ENCODE assay signal across 24 cellular contexts in the genomic region with DNA sequence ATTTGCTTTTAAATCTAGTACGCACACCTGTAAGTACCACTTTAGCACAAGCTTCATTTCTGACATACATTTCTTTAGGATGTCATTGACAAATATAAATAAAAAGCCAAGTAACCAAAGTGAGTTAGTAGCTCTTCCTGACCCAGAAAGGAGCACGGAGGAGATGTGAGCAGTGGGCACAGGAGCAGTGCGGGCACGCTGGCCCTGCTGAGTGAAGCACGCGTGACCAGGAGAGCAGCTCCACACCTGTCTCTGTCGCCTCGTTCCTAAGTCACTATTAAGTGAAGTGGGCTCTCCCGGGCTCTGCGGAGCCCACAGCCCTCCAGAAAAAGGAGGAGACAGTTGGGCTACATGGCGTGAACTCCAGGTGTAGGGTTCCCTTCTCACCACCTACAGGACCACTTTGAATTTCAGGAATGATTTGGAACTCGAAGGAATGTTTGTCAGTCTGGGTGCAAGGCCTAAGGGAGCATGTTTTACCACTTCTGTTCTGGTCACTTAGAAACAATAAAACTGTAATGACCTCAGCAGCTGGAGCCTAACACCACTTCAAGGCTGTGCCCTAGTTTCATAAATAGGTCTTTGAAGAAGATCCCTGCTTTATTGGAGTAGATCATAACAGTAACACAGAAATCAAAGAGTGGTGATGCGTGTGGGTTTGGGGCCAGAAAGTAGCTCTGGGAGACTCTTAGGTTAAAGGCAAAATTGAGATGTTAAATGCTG.
DNase-seq lines count a peak whose midpoint lies in the region; ATAC-seq, FAIRE-seq and TF ChIP-seq lines count a peak whose summit lies in the region.
"Had no signal": no experiment of that assay in that cellular context is flagged by ENCODE, and none has a peak within 500 bp of the region (broad histone marks: within the 10 kb centered on the region; RNA-seq: fewer than 3 reads in every experiment).

No MANE protein-coding gene starts in this region.

- no peak for FAIRE-seq in frontal cortex (lab: Jason Lieb, UNC)
- FAIRE-seq: GM12878, H1 had no signal

- ATAC-seq in left cardiac atrium, result no peak
- ATAC-seq in GM19395 (IDR thresholded peaks at IDR 0.05; ENCODE audit: unreplicated experiment), result no peak
- ATAC-seq: activated T-cell treated with anti-CD3 and anti-CD28 coated beads, Interleukin-2, amount 50 U/mL, for 72 hours; GM12878; stimulated activated naive B cell treated with anti-CD40 and anti-IgM and Interleukin-4, amounts not matched to agents 10 μg/mL and 1 μg/mL and 100 μg/mL, for 72 hours had no signal

- TF ChIP-seq CTCF in cardiac muscle cell (IDR thresholded peaks at IDR 0.05; ENCODE audit: low read depth, low read length) (no peak), brain (conservative IDR thresholded peaks at IDR 0.05) (no peak), type B pancreatic cell (conservative IDR thresholded peaks at IDR 0.05) (no peak)

- H3K27ac Mint-ChIP-seq in brain (peak overlapping the region; percentile 23 to 73 (median 44)), type B pancreatic cell (peak overlapping the region; percentile 75)
- H3K27ac Mint-ChIP-seq: activated T-cell treated with anti-CD3 and anti-CD28 coated beads, Interleukin-2, amount 50 U/mL, for 72 hours; stimulated activated naive B cell treated with anti-CD40 and anti-IgM and Interleukin-4, amounts not matched to agents 10 μg/mL and 1 μg/mL and 100 μg/mL, for 72 hours had no signal

- H3K9me3 Mint-ChIP-seq in brain (peaks cover 0 to 4% (median 0%) of the 10 kb centered on the region in 5 experiments), type B pancreatic cell (no peaks in the 10 kb centered on the region)
- H3K9me3 Mint-ChIP-seq: activated T-cell treated with anti-CD3 and anti-CD28 coated beads, Interleukin-2, amount 50 U/mL, for 72 hours; stimulated activated naive B cell treated with anti-CD40 and anti-IgM and Interleukin-4, amounts not matched to agents 10 μg/mL and 1 μg/mL and 100 μg/mL, for 72 hours had no signal

- no peak for DNase-seq in cardiac muscle cell (ENCODE audit: low read depth in 1 of 2, low spot score in 1 of 2)
- no peak for DNase-seq in left cardiac atrium
- peak; percentile 43 for DNase-seq in type B pancreatic cell (ENCODE audit: extremely low spot score, unreplicated experiment)
- no peak for DNase-seq in frontal cortex (ENCODE audit: low spot score in 2 of 2)
- no peak for DNase-seq in DMS53 treated with DMSO at 0.1 percent for 48 hours (lab: John Stamatoyannopoulos, UW; ENCODE audit: unreplicated experiment)
- DNase-seq: activated CD8-positive, alpha-beta memory T cell treated with anti-CD3 and anti-CD28 coated beads for 24 hours; activated naive CD4-positive, alpha-beta T cell treated with anti-CD3 and anti-CD28 coated beads, Interleukin-2, amount 50 U/mL, for 16 hours; activated T-cell treated with anti-CD3 and anti-CD28 coated beads, Interleukin-2, amount 50 U/mL, for 72 hours; C1 segment of cervical spinal cord; DMS153; naive B cell; NCI-H1048; NCI-H187 treated with DMSO at 0.1 percent for 48 hours; NCI-H446 treated with DMSO at 0.1 percent for 48 hours; sigmoid colon; stimulated activated naive B cell treated with anti-CD40 and anti-IgM and Interleukin-4, amounts not matched to agents 10 μg/mL and 1 μg/mL and 100 μg/mL, for 72 hours; T-helper 9 cell; testis had no signal

- H3K4me3 Mint-ChIP-seq in brain (no peak overlapping the region), type B pancreatic cell (no peak overlapping the region)
- H3K4me3 Mint-ChIP-seq: activated T-cell treated with anti-CD3 and anti-CD28 coated beads, Interleukin-2, amount 50 U/mL, for 72 hours; naive B cell; stimulated activated naive B cell treated with anti-CD40 and anti-IgM and Interleukin-4, amounts not matched to agents 10 μg/mL and 1 μg/mL and 100 μg/mL, for 72 hours had no signal

- peaks cover 15% of the 10 kb centered on the region for H3K4me1 ChIP-seq in cardiac muscle cell (ENCODE audit: low read depth)
- H3K4me1 ChIP-seq in mesodermal cell (ENCODE audit: control insufficient read depth, insufficient read depth, low read length, poor library complexity, severe bottlenecking), result peaks cover 32% of the 10 kb centered on the region
- H3K4me1 ChIP-seq: ascending aorta, sigmoid colon, testis had no signal

- H3K36me3 Mint-ChIP-seq in brain, result peaks cover 30% of the 10 kb centered on the region
- peaks cover 49% of the 10 kb centered on the region for H3K36me3 Mint-ChIP-seq in type B pancreatic cell

- H3K4me3 ChIP-seq in cardiac muscle cell (no peak overlapping the region), mesodermal cell (ENCODE audit: extremely low read depth, insufficient read depth, low read length, poor library complexity, severe bottlenecking) (no peak overlapping the region)
- H3K4me3 ChIP-seq: ascending aorta, GM12878, sigmoid colon, testis had no signal

- H3K9me3 ChIP-seq in cardiac muscle cell (ENCODE audit: low read depth) (no peaks in the 10 kb centered on the region), mesodermal cell (ENCODE audit: control insufficient read depth, low read length) (no peaks in the 10 kb centered on the region)
- H3K9me3 ChIP-seq: ascending aorta, sigmoid colon, testis had no signal

- H3K27me3 ChIP-seq in cardiac muscle cell, result no peaks in the 10 kb centered on the region
- H3K27me3 ChIP-seq: ascending aorta, sigmoid colon, testis had no signal

- H3K27me3 Mint-ChIP-seq in brain, result no peaks in the 10 kb centered on the region
- no peaks in the 10 kb centered on the region for H3K27me3 Mint-ChIP-seq in type B pancreatic cell
- H3K27me3 Mint-ChIP-seq: naive B cell; stimulated activated naive B cell treated with anti-CD40 and anti-IgM and Interleukin-4, amounts not matched to agents 10 μg/mL and 1 μg/mL and 100 μg/mL, for 72 hours had no signal

- WGBS in mesodermal cell (ENCODE audit: insufficient coverage in 2 of 2), 2 experiments, result 92 to 93% methylated on average over 10 to 11 of the region's 13 CpGs

- H3K27ac ChIP-seq in cardiac muscle cell (peak overlapping the region; percentile 82), mesodermal cell (ENCODE audit: low read depth, low read length, severe bottlenecking) (peak overlapping the region; percentile 87)
- H3K27ac ChIP-seq: ascending aorta, sigmoid colon, testis had no signal

- peaks cover 39% of the 10 kb centered on the region for H3K4me1 Mint-ChIP-seq in brain
- peaks cover 17% of the 10 kb centered on the region for H3K4me1 Mint-ChIP-seq in type B pancreatic cell (ENCODE audit: unreplicated experiment)
- H3K4me1 Mint-ChIP-seq: naive B cell; stimulated activated naive B cell treated with anti-CD40 and anti-IgM and Interleukin-4, amounts not matched to agents 10 μg/mL and 1 μg/mL and 100 μg/mL, for 72 hours had no signal

- intact Hi-C loops in left cardiac atrium (cut with DNase I), result no loop called here

- peaks cover 22% of the 10 kb centered on the region for H3K36me3 ChIP-seq in cardiac muscle cell
- peaks cover 34% of the 10 kb centered on the region for H3K36me3 ChIP-seq in mesodermal cell (ENCODE audit: control insufficient read depth, insufficient read depth, low read length)
